18 cellular contexts compared by ENCODE assay signal in the genomic region with DNA sequence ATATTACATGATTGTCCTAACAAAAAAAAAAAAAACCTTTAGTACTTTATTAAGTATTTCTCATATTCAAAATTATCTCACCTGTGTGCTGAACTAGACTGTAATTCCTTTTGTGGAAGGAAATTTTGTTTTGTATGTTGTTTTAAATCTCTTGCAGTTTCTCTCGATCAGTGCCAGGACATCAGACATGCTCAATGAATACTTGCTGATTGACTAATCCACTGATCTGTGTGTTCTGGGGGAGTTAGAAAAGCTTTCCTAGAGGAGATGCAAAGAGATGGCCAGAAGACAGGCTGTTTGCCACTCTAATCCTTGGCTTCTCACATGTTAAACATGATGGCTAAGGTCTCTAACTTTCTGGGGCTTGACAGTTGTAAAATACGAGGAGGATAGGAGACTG.
DNase-seq lines count a peak whose midpoint lies in the region; ATAC-seq and TF ChIP-seq lines count a peak whose summit lies in the region.
"Had no signal": no experiment of that assay in that cellular context is flagged by ENCODE, and none has a peak within 500 bp of the region (broad histone marks: within the 10 kb centered on the region; RNA-seq: fewer than 3 reads in every experiment).

No MANE protein-coding gene starts in this region.

- H3K4me1 Mint-ChIP-seq in activated CD4-positive, alpha-beta T cell treated with anti-CD3 and anti-CD28 coated beads, Interleukin-2, amount 10 ng/mL, durations not matched to agents 24 days and 14 days = no peaks in the 10 kb centered on the region
- H3K4me1 Mint-ChIP-seq in mesothelial cell of epicardium = no peaks in the 10 kb centered on the region

- H3K4me3 Mint-ChIP-seq in activated CD4-positive, alpha-beta T cell treated with anti-CD3 and anti-CD28 coated beads, Interleukin-2, amount 10 ng/mL, durations not matched to agents 24 days and 14 days = no peak overlapping the region
- no peak overlapping the region for H3K4me3 Mint-ChIP-seq in mesothelial cell of epicardium
- H3K4me3 Mint-ChIP-seq: CD4-positive, alpha-beta T cell; HFFc6 had no signal

- H3K4me3 ChIP-seq in esophagus squamous epithelium (no peak overlapping the region), vagina (no peak overlapping the region)
- H3K4me3 ChIP-seq: BLaER1, GM12878 had no signal

- H3K27ac ChIP-seq in esophagus squamous epithelium (peak overlapping the region in 3 of 4 donors; percentile 36 to 51 (median 51)), vagina (peak overlapping the region; percentile 9)
- H3K27ac ChIP-seq: BLaER1, HL-60 had no signal

- no peaks in the 10 kb centered on the region for H3K9me3 ChIP-seq in esophagus squamous epithelium
- no peaks in the 10 kb centered on the region for H3K9me3 ChIP-seq in vagina
- H3K9me3 ChIP-seq: BLaER1 had no signal

- no peak for ATAC-seq in GM18858 (IDR thresholded peaks at IDR 0.05; ENCODE audit: unreplicated experiment)
- no peak for ATAC-seq in GM21717 (IDR thresholded peaks at IDR 0.05; ENCODE audit: unreplicated experiment)
- ATAC-seq: GM12878 had no signal

- no peaks in the 10 kb centered on the region for H3K9me3 Mint-ChIP-seq in activated CD4-positive, alpha-beta T cell treated with anti-CD3 and anti-CD28 coated beads, Interleukin-2, amount 10 ng/mL, durations not matched to agents 24 days and 14 days
- peaks cover 13% of the 10 kb centered on the region for H3K9me3 Mint-ChIP-seq in mesothelial cell of epicardium
- H3K9me3 Mint-ChIP-seq: CD4-positive, alpha-beta T cell; HFFc6 had no signal

- no peak overlapping the region for H3K27ac Mint-ChIP-seq in activated CD4-positive, alpha-beta T cell treated with anti-CD3 and anti-CD28 coated beads, Interleukin-2, amount 10 ng/mL, durations not matched to agents 24 days and 14 days
- H3K27ac Mint-ChIP-seq in mesothelial cell of epicardium = peak overlapping the region; percentile 35
- H3K27ac Mint-ChIP-seq: CD4-positive, alpha-beta T cell; HFFc6 had no signal

- H3K27me3 Mint-ChIP-seq in activated CD4-positive, alpha-beta T cell treated with anti-CD3 and anti-CD28 coated beads, Interleukin-2, amount 10 ng/mL, durations not matched to agents 24 days and 14 days = peaks cover 11% of the 10 kb centered on the region
- H3K27me3 Mint-ChIP-seq in mesothelial cell of epicardium (ENCODE audit: low read depth) = peaks cover 3% of the 10 kb centered on the region

- 30 to 36% methylated on average over 2 of the region's 2 CpGs for WGBS in esophagus squamous epithelium, 2 donors

- H3K27me3 ChIP-seq in esophagus squamous epithelium (no peaks in the 10 kb centered on the region), vagina (no peaks in the 10 kb centered on the region)
- H3K27me3 ChIP-seq: BLaER1 had no signal

- H3K36me3 ChIP-seq in esophagus squamous epithelium = peaks cover 0 to 20% (median 0%) of the 10 kb centered on the region in 3 donors
- no peaks in the 10 kb centered on the region for H3K36me3 ChIP-seq in vagina
- H3K36me3 ChIP-seq: BLaER1 had no signal

- TF ChIP-seq CTCF in esophagus squamous epithelium (IDR thresholded peaks at IDR 0.05) = no peak
- no peak for TF ChIP-seq CTCF in mesothelial cell of epicardium (IDR thresholded peaks at IDR 0.05; ENCODE audit: unreplicated experiment)
- TF ChIP-seq CTCF in vagina (IDR thresholded peaks at IDR 0.05) = no peak

- H3K36me3 Mint-ChIP-seq in activated CD4-positive, alpha-beta T cell treated with anti-CD3 and anti-CD28 coated beads, Interleukin-2, amount 10 ng/mL, durations not matched to agents 24 days and 14 days (ENCODE audit: low read depth) = no peaks in the 10 kb centered on the region
- H3K36me3 Mint-ChIP-seq in mesothelial cell of epicardium = peaks cover 3% of the 10 kb centered on the region

- DNase-seq in activated CD4-positive, alpha-beta T cell treated with anti-CD3 and anti-CD28 coated beads, Interleukin-2, amount 10 ng/mL, durations not matched to agents 24 days and 14 days = peak; percentile 29
- no peak for DNase-seq in activated CD4-positive, alpha-beta T cell treated with anti-CD3 and anti-CD28 coated beads, Interleukin-2, amount 50 U/mL, for 4 hours
- no peak for DNase-seq in esophagus squamous epithelium (lab: John Stamatoyannopoulos, UW)
- no peak for DNase-seq in mesothelial cell of epicardium (ENCODE audit: low spot score in 2 of 2, unreplicated experiment in 2 of 2)
- no peak for DNase-seq in vagina (ENCODE audit: extremely low spot score in 2 of 2)
- DNase-seq in erythroblast (lab: John Stamatoyannopoulos, UW) = no peak
- DNase-seq: 8988T; AML-193; Calu3; CD4-positive, alpha-beta T cell; DMS 273 treated with DMSO at 0.1 percent for 48 hours; HCEC 1CT; HFFc6 had no signal

- peaks cover 0 to 68% (median 10%) of the 10 kb centered on the region in 3 donors for H3K4me1 ChIP-seq in esophagus squamous epithelium
- peaks cover 15% of the 10 kb centered on the region for H3K4me1 ChIP-seq in vagina
- H3K4me1 ChIP-seq: BLaER1 had no signal

- TF ChIP-seq POLR2A in esophagus squamous epithelium (IDR thresholded peaks at IDR 0.05) (no peak), vagina (IDR thresholded peaks at IDR 0.05) (no peak), erythroblast (IDR thresholded peaks at IDR 0.05; ENCODE audit: low read length) (no peak)

- intact Hi-C loops in activated CD4-positive, alpha-beta T cell treated with anti-CD3 and anti-CD28 coated beads, Interleukin-2, amount 10 ng/mL, durations not matched to agents 24 days and 14 days (cut with micrococcal nuclease) = loop anchor here (5.0 kb wide), 1 partner anchor 155 kb away; no protein-coding TSS in a partner anchor
- intact Hi-C loops in esophagus squamous epithelium (cut with DNase I) = no loop called here
- intact Hi-C loops in vagina (cut with DNase I) = no loop called here
